In the genomic region with DNA sequence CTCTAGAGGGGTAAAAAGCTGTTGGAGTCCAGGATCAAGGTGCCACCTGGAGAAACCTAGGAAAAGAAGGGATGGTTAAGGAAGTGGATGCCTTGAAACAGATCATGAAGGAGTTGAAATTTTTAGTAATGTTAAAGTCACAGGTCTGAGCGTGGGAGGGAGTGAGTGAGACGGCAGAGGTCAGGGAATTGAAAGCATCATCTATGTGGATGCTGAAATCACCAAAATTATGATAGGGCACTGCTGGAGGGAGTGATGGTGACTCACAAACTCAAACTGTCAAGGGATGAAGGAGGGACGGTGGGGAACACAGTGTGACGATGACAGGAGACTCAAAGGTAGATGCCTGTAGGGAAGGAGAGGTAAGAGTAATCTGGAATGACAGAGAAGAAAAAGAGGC, we compare ENCODE assay signal across 13 cellular contexts.
A peak's percentile ranks its signal among the peaks of the same experiment; 100 is the strongest.
DNase-seq lines count a peak whose midpoint lies in the region; ATAC-seq and TF ChIP-seq lines count a peak whose summit lies in the region.
"Had no signal": no experiment of that assay in that cellular context is flagged by ENCODE, and none has a peak within 500 bp of the region (broad histone marks: within the 10 kb centered on the region; RNA-seq: fewer than 3 reads in every experiment).

No MANE protein-coding gene starts in this region.

- H3K9me2 ChIP-seq in Karpas-422 (replicated peaks; ENCODE audit: insufficient read depth, low read length) = no peaks in the 10 kb centered on the region

- peak overlapping the region; percentile 51 for H3K27ac Mint-ChIP-seq in stimulated activated naive CD8-positive, alpha-beta T cell treated with anti-CD3 and anti-CD28 coated beads, Interleukin-15, Interleukin-2, amounts not matched to agents 100 ng/mL and 50 ng/mL, for 24 hours
- H3K27ac Mint-ChIP-seq in memory B cell = peak overlapping the region; percentile 23
- H3K27ac Mint-ChIP-seq: CD14-positive monocyte; CD8-positive, alpha-beta T cell had no signal

- H3K4me3 Mint-ChIP-seq in stimulated activated naive CD8-positive, alpha-beta T cell treated with anti-CD3 and anti-CD28 coated beads, Interleukin-15, Interleukin-2, amounts not matched to agents 100 ng/mL and 50 ng/mL, for 24 hours = no peak overlapping the region
- no peak overlapping the region for H3K4me3 Mint-ChIP-seq in memory B cell
- H3K4me3 Mint-ChIP-seq: CD14-positive monocyte; CD8-positive, alpha-beta T cell had no signal

- no peaks in the 10 kb centered on the region for H4K20me1 ChIP-seq in Karpas-422 (ENCODE audit: insufficient read depth, low read depth, low read length)

- H3K27me3 ChIP-seq in Karpas-422 (ENCODE audit: low read length) (no peaks in the 10 kb centered on the region), Peyer's patch (no peaks in the 10 kb centered on the region)

- H3K9me3 ChIP-seq in Karpas-422 (ENCODE audit: low read length) (no peaks in the 10 kb centered on the region), Peyer's patch (no peaks in the 10 kb centered on the region)

- H3K4me1 Mint-ChIP-seq in stimulated activated naive CD8-positive, alpha-beta T cell treated with anti-CD3 and anti-CD28 coated beads, Interleukin-15, Interleukin-2, amounts not matched to agents 100 ng/mL and 50 ng/mL, for 24 hours (ENCODE audit: low read depth) = peaks cover 24% of the 10 kb centered on the region
- H3K4me1 Mint-ChIP-seq in memory B cell = peaks cover 47% of the 10 kb centered on the region

- ATAC-seq in stimulated activated naive CD8-positive, alpha-beta T cell treated with anti-CD3 and anti-CD28 coated beads, Interleukin-15, Interleukin-2, amounts not matched to agents 100 U/mL and 50 U/mL, for 24 hours = no peak
- ATAC-seq in memory B cell (ENCODE audit: low read depth) = no peak
- ATAC-seq: CD8-positive, alpha-beta T cell had no signal

- peak overlapping the region; percentile 80 for H3K27ac ChIP-seq in Karpas-422 (ENCODE audit: low read length)
- no peak overlapping the region for H3K27ac ChIP-seq in Peyer's patch

- no peak for TF ChIP-seq POLR2A in Peyer's patch (IDR thresholded peaks at IDR 0.05)

- H2AFZ ChIP-seq in Karpas-422 (ENCODE audit: low read length) = no peak overlapping the region

- H3K27me3 Mint-ChIP-seq in stimulated activated naive CD8-positive, alpha-beta T cell treated with anti-CD3 and anti-CD28 coated beads, Interleukin-15, Interleukin-2, amounts not matched to agents 100 ng/mL and 50 ng/mL, for 24 hours = peaks cover 7% of the 10 kb centered on the region
- no peaks in the 10 kb centered on the region for H3K27me3 Mint-ChIP-seq in memory B cell

- no peak for DNase-seq in stimulated activated naive CD8-positive, alpha-beta T cell treated with anti-CD3 and anti-CD28 coated beads, Interleukin-15, Interleukin-2, amounts not matched to agents 100 U/mL and 50 U/mL, for 24 hours
- DNase-seq in Karpas-422 = no peak
- no peak for DNase-seq in memory B cell (ENCODE audit: low spot score in 2 of 2)
- DNase-seq in occipital lobe (lab: John Stamatoyannopoulos, UW) = no peak
- no peak for DNase-seq in AG20443 (ENCODE audit: low spot score)
- DNase-seq in Peyer's patch = no peak
- DNase-seq: CD8-positive, alpha-beta T cell; COR-L47; DMS153; DMS79 treated with DMSO at 0.1 percent for 48 hours; EL had no signal

- H3K4me1 ChIP-seq in Karpas-422 (ENCODE audit: low read length) = peaks cover 89% of the 10 kb centered on the region
- no peaks in the 10 kb centered on the region for H3K4me1 ChIP-seq in Peyer's patch

- no peak overlapping the region for H3K4me2 ChIP-seq in Karpas-422 (ENCODE audit: low read depth, low read length, poor library complexity, severe bottlenecking)

- H3K4me3 ChIP-seq in Karpas-422 (ENCODE audit: low read length) (no peak overlapping the region), Peyer's patch (no peak overlapping the region)

- peaks cover 5% of the 10 kb centered on the region for H3K9me3 Mint-ChIP-seq in stimulated activated naive CD8-positive, alpha-beta T cell treated with anti-CD3 and anti-CD28 coated beads, Interleukin-15, Interleukin-2, amounts not matched to agents 100 ng/mL and 50 ng/mL, for 24 hours
- peaks cover 4% of the 10 kb centered on the region for H3K9me3 Mint-ChIP-seq in memory B cell
- H3K9me3 Mint-ChIP-seq: CD8-positive, alpha-beta T cell had no signal

- H3K36me3 ChIP-seq in Karpas-422 (ENCODE audit: insufficient read depth, low read length) = no peaks in the 10 kb centered on the region; the same call in 1 of the 2 replicates
- H3K36me3 ChIP-seq in Peyer's patch = no peaks in the 10 kb centered on the region

- peaks cover 97% of the 10 kb centered on the region for H3K79me2 ChIP-seq in Karpas-422 (ENCODE audit: low read length)

- TF ChIP-seq CTCF in Peyer's patch (IDR thresholded peaks at IDR 0.05) = no peak

- no peaks in the 10 kb centered on the region for H3K36me3 Mint-ChIP-seq in stimulated activated naive CD8-positive, alpha-beta T cell treated with anti-CD3 and anti-CD28 coated beads, Interleukin-15, Interleukin-2, amounts not matched to agents 100 ng/mL and 50 ng/mL, for 24 hours (ENCODE audit: low read depth)
- H3K36me3 Mint-ChIP-seq in memory B cell = peaks cover 30% of the 10 kb centered on the region
- H3K36me3 Mint-ChIP-seq: CD14-positive monocyte; CD8-positive, alpha-beta T cell had no signal

- H3K9ac ChIP-seq in Karpas-422 (ENCODE audit: low read length) = no peak overlapping the region
